Comparison of ENCODE assay signal across 24 cellular contexts in genomic region chr4:1317177-1318045, GRCh38. TPM values are rescaled to one million over a fixed set of nuclear protein-coding genes. Genes with fewer than 3 reads are reported as not detected.
DNase-seq lines count a peak whose midpoint lies in the region; ATAC-seq, FAIRE-seq and TF ChIP-seq lines count a peak whose summit lies in the region.
"Had no signal": no experiment of that assay in that cellular context is flagged by ENCODE, and none has a peak within 500 bp of the region (broad histone marks: within the 10 kb centered on the region; RNA-seq: fewer than 3 reads in every experiment).

No MANE protein-coding gene starts in this region.

- intact Hi-C loops in lower leg skin (cut with DNase I; ENCODE audit: low total_unique reads) = no loop called here

- no peaks in the 10 kb centered on the region for H3K27me3 Mint-ChIP-seq in activated naive CD4-positive, alpha-beta T cell treated with anti-CD3 and anti-CD28 coated beads, Interleukin-2, amount 10 ng/mL, durations not matched to agents 7 days and 5 days
- H3K27me3 Mint-ChIP-seq: CD4-positive, alpha-beta T cell had no signal

- H3K36me3 Mint-ChIP-seq in activated naive CD4-positive, alpha-beta T cell treated with anti-CD3 and anti-CD28 coated beads, Interleukin-2, amount 10 ng/mL, durations not matched to agents 7 days and 5 days = peaks cover 55% of the 10 kb centered on the region

- peaks cover 76% of the 10 kb centered on the region for H3K36me3 ChIP-seq in neutrophil
- H3K36me3 ChIP-seq in H7 (replicated peaks; ENCODE audit: control insufficient read depth, insufficient read depth, low read length) = peaks cover 27% of the 10 kb centered on the region

- H3K27me3 ChIP-seq in neutrophil (no peaks in the 10 kb centered on the region), H7 (ENCODE audit: control insufficient read depth, insufficient read depth, low read length) (no peaks in the 10 kb centered on the region)
- H3K27me3 ChIP-seq: BE2C had no signal

- H3K27ac Mint-ChIP-seq in activated naive CD4-positive, alpha-beta T cell treated with anti-CD3 and anti-CD28 coated beads, Interleukin-2, amount 10 ng/mL, durations not matched to agents 7 days and 5 days = peak overlapping the region; percentile 64
- H3K27ac Mint-ChIP-seq: CD4-positive, alpha-beta T cell had no signal

- DNase-seq in activated naive CD4-positive, alpha-beta T cell treated with anti-CD3 and anti-CD28 coated beads, Interleukin-2, amount 10 ng/mL, durations not matched to agents 7 days and 5 days = no peak
- no peak for DNase-seq in activated naive CD4-positive, alpha-beta T cell treated with Interleukin-2 at 50 U/mL for 16 hours
- DNase-seq in HTR-8/SVneo (ENCODE audit: insufficient read length, low spot score) (no peak), H7 (no peak), lower leg skin (ENCODE audit: low spot score in 2 of 2) (no peak)
- DNase-seq: BE2C; Caco-2; CD4-positive, alpha-beta T cell; DMS53; EL; GM23248; NCI-H1417 treated with DMSO at 0.1 percent for 48 hours; NCI-H187 treated with DMSO at 0.1 percent for 48 hours; NCI-H2227 treated with DMSO at 0.1 percent for 48 hours; NCI-H524; NCI-H82; SIG-M5 had no signal

- no peak for TF ChIP-seq POLR2A in lower leg skin (IDR thresholded peaks at IDR 0.05)

- CTCF ChIA-PET in activated naive CD4-positive, alpha-beta T cell treated with anti-CD3 and anti-CD28 coated beads, Interleukin-2, amount 10 ng/mL, durations not matched to agents 7 days and 5 days (lab: Charles Lee) = interaction anchor here (1.0 to 2.2 kb wide), 2 partner anchors 29 to 49 kb away, joined by 3 to 6 read pairs; no protein-coding TSS in a partner anchor

- WGBS in lower leg skin, 2 donors = 94 to 95% methylated on average over 27 to 29 of the region's 29 CpGs

- no peaks in the 10 kb centered on the region for H3K9me3 Mint-ChIP-seq in activated naive CD4-positive, alpha-beta T cell treated with anti-CD3 and anti-CD28 coated beads, Interleukin-2, amount 10 ng/mL, durations not matched to agents 7 days and 5 days
- H3K9me3 Mint-ChIP-seq: CD4-positive, alpha-beta T cell had no signal

- TF ChIP-seq CTCF in neutrophil (IDR thresholded peaks at IDR 0.05) (no peak), lower leg skin (IDR thresholded peaks at IDR 0.05) (no peak)

- H3K9me3 ChIP-seq in neutrophil = no peaks in the 10 kb centered on the region
- H3K9me3 ChIP-seq: BE2C, Caco-2 had no signal

- FAIRE-seq in HTR-8/SVneo (lab: Jason Lieb, UNC) = peak; percentile 23
- FAIRE-seq: A204.1, GM12878, GM19239, HepG2 had no signal

- H3K27ac ChIP-seq in neutrophil = peak overlapping the region; percentile 39
- H3K27ac ChIP-seq: GM23248 had no signal

- ATAC-seq in esophagus mucosa = peak; percentile 14
- ATAC-seq in HG03159 (IDR thresholded peaks at IDR 0.05; ENCODE audit: unreplicated experiment) = no peak
- ATAC-seq: GM12878 had no signal

- no peak overlapping the region for H3K4me3 Mint-ChIP-seq in activated naive CD4-positive, alpha-beta T cell treated with anti-CD3 and anti-CD28 coated beads, Interleukin-2, amount 10 ng/mL, durations not matched to agents 7 days and 5 days
- H3K4me3 Mint-ChIP-seq: CD4-positive, alpha-beta T cell had no signal

- H3K4me3 ChIP-seq in neutrophil (ENCODE audit: low read depth in 1 of 2, low read length in 1 of 2) (no peak overlapping the region), H7 (ENCODE audit: insufficient read depth, low read depth, low read length) (no peak overlapping the region), lower leg skin (ENCODE audit: low read depth, poor library complexity, severe bottlenecking) (no peak overlapping the region)
- H3K4me3 ChIP-seq: GM12878, GM23248 had no signal

- no peaks in the 10 kb centered on the region for H3K4me1 ChIP-seq in neutrophil (ENCODE audit: control insufficient read depth in 1 of 2, insufficient read depth in 1 of 2, low read depth in 1 of 2, low read length in 1 of 2)
- H3K4me1 ChIP-seq: BE2C, Caco-2 had no signal

- H3K4me1 Mint-ChIP-seq in activated naive CD4-positive, alpha-beta T cell treated with anti-CD3 and anti-CD28 coated beads, Interleukin-2, amount 10 ng/mL, durations not matched to agents 7 days and 5 days = peaks cover 31% of the 10 kb centered on the region

RNA-seq across cellular contexts. Expression of gene MAEA, which starts 27.7 kb away (rescaled TPM):
- total RNA-seq in esophagus mucosa = 59.4 TPM
- total RNA-seq in H7 (2014; rRNA removed; shearing (Covaris generic)) = 65.4 and 80.6 TPM in 2 replicates
- 100 to 1,000 TPM in 1 of 4 donors, 10 to 100 TPM in 3; 79.6 to 124 (median 89.4) TPM for total RNA-seq in lower leg skin

RNA-seq across cellular contexts. Expression of gene UVSSA, which starts 29.6 kb away (rescaled TPM):
- 11.0 TPM for total RNA-seq in esophagus mucosa
- 12.6 and 16.1 TPM in 2 replicates for total RNA-seq in H7 (2014; rRNA removed; shearing (Covaris generic))
- total RNA-seq in lower leg skin = 10 to 100 TPM; 18.2 to 57.4 (median 25.7) TPM
